8 cellular contexts compared by ENCODE assay signal in genomic region chr11:120209750-120210650, GRCh38. TPM values are rescaled to one million over a fixed set of nuclear protein-coding genes. Genes with fewer than 3 reads are reported as not detected.
DNase-seq lines count a peak whose midpoint lies in the region; ATAC-seq and TF ChIP-seq lines count a peak whose summit lies in the region.

No MANE protein-coding gene starts in this region.

- intact Hi-C loops in posterior vena cava (cut with DNase I), result no loop called here

- TF ChIP-seq CTCF in glutamatergic neuron (IDR thresholded peaks at IDR 0.05; ENCODE audit: partially characterized antibody, unreplicated experiment), result no peak

- H3K4me3 Mint-ChIP-seq in activated CD4-positive, alpha-beta memory T cell treated with anti-CD3 and anti-CD28 coated beads, Interleukin-2, amount 10 ng/mL, durations not matched to agents 7 days and 5 days, result peak overlapping the region; percentile 71
- peak overlapping the region; percentile 84 for H3K4me3 Mint-ChIP-seq in glutamatergic neuron (ENCODE audit: unreplicated experiment)

- H3K4me3 ChIP-seq in skin epidermis, result peak overlapping the region; percentile 52 to 89 (median 66)

- H3K9me3 Mint-ChIP-seq in activated CD4-positive, alpha-beta memory T cell treated with anti-CD3 and anti-CD28 coated beads, Interleukin-2, amount 10 ng/mL, durations not matched to agents 7 days and 5 days, result no peaks in the 10 kb centered on the region
- H3K9me3 Mint-ChIP-seq in glutamatergic neuron (ENCODE audit: unreplicated experiment), result peaks cover 10% of the 10 kb centered on the region

- peaks cover 56% of the 10 kb centered on the region for H3K27me3 Mint-ChIP-seq in activated CD4-positive, alpha-beta memory T cell treated with anti-CD3 and anti-CD28 coated beads, Interleukin-2, amount 10 ng/mL, durations not matched to agents 7 days and 5 days
- H3K27me3 Mint-ChIP-seq in glutamatergic neuron (ENCODE audit: unreplicated experiment), result peaks cover 26% of the 10 kb centered on the region

- H3K4me1 Mint-ChIP-seq in activated CD4-positive, alpha-beta memory T cell treated with anti-CD3 and anti-CD28 coated beads, Interleukin-2, amount 10 ng/mL, durations not matched to agents 7 days and 5 days, result peaks cover 15% of the 10 kb centered on the region
- H3K4me1 Mint-ChIP-seq in glutamatergic neuron (ENCODE audit: low read depth, unreplicated experiment), result peaks cover 4% of the 10 kb centered on the region

- no peak for DNase-seq in activated CD4-positive, alpha-beta memory T cell treated with anti-CD3 and anti-CD28 coated beads, Interleukin-2, amount 10 ng/mL, durations not matched to agents 7 days and 5 days
- DNase-seq in glutamatergic neuron (no peak), posterior vena cava (ENCODE audit: low spot score) (no peak), NCI-H1417 (lab: John Stamatoyannopoulos, UW) (no peak), NCI-H82 treated with DMSO at 0.1 percent for 48 hours (lab: John Stamatoyannopoulos, UW; ENCODE audit: unreplicated experiment) (no peak)

- ATAC-seq in GM19351 (IDR thresholded peaks at IDR 0.05; ENCODE audit: unreplicated experiment), result peak; percentile 4
- ATAC-seq in GM21423 (IDR thresholded peaks at IDR 0.05; ENCODE audit: unreplicated experiment), result no peak

- CTCF ChIA-PET in activated CD4-positive, alpha-beta memory T cell treated with anti-CD3 and anti-CD28 coated beads, Interleukin-2, amount 10 ng/mL, durations not matched to agents 7 days and 5 days (lab: Charles Lee), result no interaction called here

- H3K27ac ChIP-seq in skin epidermis, result peak overlapping the region; percentile 20 to 90 (median 83)

- H3K27ac Mint-ChIP-seq in activated CD4-positive, alpha-beta memory T cell treated with anti-CD3 and anti-CD28 coated beads, Interleukin-2, amount 10 ng/mL, durations not matched to agents 7 days and 5 days, result no peak overlapping the region
- H3K27ac Mint-ChIP-seq in glutamatergic neuron (ENCODE audit: unreplicated experiment), result peak overlapping the region; percentile 33

- no peaks in the 10 kb centered on the region for H3K36me3 Mint-ChIP-seq in activated CD4-positive, alpha-beta memory T cell treated with anti-CD3 and anti-CD28 coated beads, Interleukin-2, amount 10 ng/mL, durations not matched to agents 7 days and 5 days (ENCODE audit: low read depth)
- H3K36me3 Mint-ChIP-seq in glutamatergic neuron (ENCODE audit: unreplicated experiment), result no peaks in the 10 kb centered on the region

- POLR2A ChIA-PET in activated CD4-positive, alpha-beta memory T cell treated with anti-CD3 and anti-CD28 coated beads, Interleukin-2, amount 10 ng/mL, durations not matched to agents 7 days and 5 days (lab: Charles Lee), result no interaction called here

RNA-seq across cellular contexts. Expression of gene OAF, which starts 0.8 kb away (rescaled TPM):
- 1 to 10 TPM; 1.4 to 2.0 TPM for total RNA-seq in activated CD4-positive, alpha-beta memory T cell treated with anti-CD3 and anti-CD28 coated beads, Interleukin-2, amount 10 ng/mL, durations not matched to agents 7 days and 5 days
- not detected for total RNA-seq in glutamatergic neuron (ENCODE audit: unreplicated experiment)
- 10 to 100 TPM; 44.1 to 82.6 TPM for total RNA-seq in posterior vena cava

RNA-seq across cellular contexts. Expression of gene POU2F3, which starts 29.9 kb away (rescaled TPM):
- total RNA-seq in activated CD4-positive, alpha-beta memory T cell treated with anti-CD3 and anti-CD28 coated beads, Interleukin-2, amount 10 ng/mL, durations not matched to agents 7 days and 5 days, result not detected
- total RNA-seq in glutamatergic neuron (ENCODE audit: unreplicated experiment), result not detected
- under 1 TPM; 0.19 to 0.33 TPM for total RNA-seq in posterior vena cava

Comparison
In these comparisons a context has a peak if more than half of its experiments do, and no peak if none do; other contexts are left out.
1. RNA of gene OAF, which starts 0.8 kb away (total RNA-seq): 44.1 to 82.6 TPM in posterior vena cava; 1.4 to 2.0 TPM in activated CD4-positive, alpha-beta memory T cell treated with anti-CD3 and anti-CD28 coated beads, Interleukin-2, amount 10 ng/mL, durations not matched to agents 7 days and 5 days and not detected in glutamatergic neuron (single experiment); every median in the first group is over 10 times any median in the second.